ENCODE assay signal across 18 cellular contexts in genomic region chr17:19401321-19402010, GRCh38. TPM values are rescaled to one million over a fixed set of nuclear protein-coding genes. Genes with fewer than 3 reads are reported as not detected.
"Had no signal": no experiment of that assay in that cellular context is flagged by ENCODE, and none has a peak within 500 bp of the region (broad histone marks: within the 10 kb centered on the region; RNA-seq: fewer than 3 reads in every experiment).

No MANE protein-coding gene starts in this region.

- H3K4me1 ChIP-seq: breast epithelium had no signal

- H3K27ac ChIP-seq: left lung, ovary, thyroid gland had no signal

- DNase-seq: activated B cell treated with CpG ODN at 0.5 μM for 24 hours; activated CD4-positive, alpha-beta T cell treated with anti-CD3 and anti-CD28 coated beads, Interleukin-2, amount 10 ng/mL, durations not matched to agents 7 days and 5 days; activated naive CD4-positive, alpha-beta T cell treated with Interleukin-2 at 50 U/mL for 16 hours; activated T-cell treated with anti-CD3 and anti-CD28 coated beads for 4 hours; mesendoderm; ovary; stimulated activated CD4-positive, alpha-beta T cell treated with anti-CD3 and anti-CD28 coated beads, Interleukin-2, amount 100 ng/mL, for 48 hours; stimulated activated naive B cell treated with anti-CD40 and anti-IgM and Interleukin-4, amounts not matched to agents 10 μg/mL and 1 μg/mL and 100 μg/mL, for 72 hours; T-helper 2 cell; thyroid gland had no signal

- H3K4me3 ChIP-seq: breast epithelium, left lung, ovary, thyroid gland had no signal

- H3K27ac Mint-ChIP-seq: activated B cell treated with CpG ODN at 0.5 μM for 24 hours; activated CD4-positive, alpha-beta T cell treated with anti-CD3 and anti-CD28 coated beads, Interleukin-2, amount 10 ng/mL, durations not matched to agents 7 days and 5 days; stimulated activated naive B cell treated with anti-CD40 and anti-IgM and Interleukin-4, amounts not matched to agents 10 μg/mL and 1 μg/mL and 100 μg/mL, for 72 hours had no signal

- H3K4me1 Mint-ChIP-seq: activated B cell treated with CpG ODN at 0.5 μM for 24 hours; activated CD4-positive, alpha-beta T cell treated with anti-CD3 and anti-CD28 coated beads, Interleukin-2, amount 10 ng/mL, durations not matched to agents 7 days and 5 days; neural crest cell; stimulated activated naive B cell treated with anti-CD40 and anti-IgM and Interleukin-4, amounts not matched to agents 10 μg/mL and 1 μg/mL and 100 μg/mL, for 72 hours had no signal

- H3K9me3 Mint-ChIP-seq: activated B cell treated with CpG ODN at 0.5 μM for 24 hours; activated CD4-positive, alpha-beta T cell treated with anti-CD3 and anti-CD28 coated beads, Interleukin-2, amount 10 ng/mL, durations not matched to agents 7 days and 5 days had no signal

- H3K9me3 ChIP-seq: breast epithelium, left lung, ovary, thyroid gland had no signal

- H3K27me3 ChIP-seq: breast epithelium, left lung, ovary, thyroid gland had no signal

- H3K36me3 Mint-ChIP-seq: stimulated activated naive B cell treated with anti-CD40 and anti-IgM and Interleukin-4, amounts not matched to agents 10 μg/mL and 1 μg/mL and 100 μg/mL, for 72 hours had no signal

- ATAC-seq: esophagus mucosa; left lung; stimulated activated naive B cell treated with anti-CD40 and anti-IgM and Interleukin-4, amounts not matched to agents 10 μg/mL and 1 μg/mL and 100 μg/mL, for 72 hours had no signal

- H3K4me3 Mint-ChIP-seq: activated B cell treated with CpG ODN at 0.5 μM for 24 hours; activated CD4-positive, alpha-beta T cell treated with anti-CD3 and anti-CD28 coated beads, Interleukin-2, amount 10 ng/mL, durations not matched to agents 7 days and 5 days; neural crest cell; stimulated activated naive B cell treated with anti-CD40 and anti-IgM and Interleukin-4, amounts not matched to agents 10 μg/mL and 1 μg/mL and 100 μg/mL, for 72 hours had no signal

- H3K36me3 ChIP-seq: breast epithelium, left lung, ovary, thyroid gland had no signal

- FAIRE-seq: endometrium, islet of Langerhans, urothelium cell line had no signal

RNA-seq across cellular contexts. Expression of gene MFAP4, which starts 14.5 kb away (rescaled TPM):
- total RNA-seq: activated B cell treated with CpG ODN at 0.5 μM for 24 hours; activated CD4-positive, alpha-beta T cell treated with anti-CD3 and anti-CD28 coated beads, Interleukin-2, amount 10 ng/mL, durations not matched to agents 7 days and 5 days; activated CD8-positive, alpha-beta memory T cell treated with anti-CD3 and anti-CD28 coated beads for 36 hours had no signal
